ENCODE assay signal across 18 cellular contexts in the genomic region with DNA sequence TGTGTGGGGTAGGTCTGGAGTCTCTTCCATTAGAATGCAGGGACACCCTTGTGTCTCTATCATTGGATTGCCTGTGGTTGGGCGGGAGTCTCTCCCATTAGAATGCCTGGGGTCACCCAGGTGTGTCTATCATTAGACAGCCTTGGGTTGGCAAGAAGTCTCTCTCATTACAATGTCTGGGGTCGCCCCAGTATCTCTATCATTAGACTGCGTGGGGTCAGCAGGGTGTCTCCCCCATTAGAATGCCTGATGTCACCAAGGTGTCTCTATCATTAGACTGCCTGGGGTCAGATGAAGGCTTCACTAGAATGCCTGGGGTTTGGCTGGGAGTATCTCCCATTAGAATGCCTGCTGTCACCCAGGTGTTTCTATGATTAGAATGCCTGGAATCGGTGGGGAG.
DNase-seq lines count a peak whose midpoint lies in the region; ATAC-seq and TF ChIP-seq lines count a peak whose summit lies in the region.
"Had no signal": no experiment of that assay in that cellular context is flagged by ENCODE, and none has a peak within 500 bp of the region (broad histone marks: within the 10 kb centered on the region; RNA-seq: fewer than 3 reads in every experiment).

No MANE protein-coding gene starts in this region.

- H3K36me3 Mint-ChIP-seq in type B pancreatic cell (no peaks in the 10 kb centered on the region), WTC11 (peaks cover 98% of the 10 kb centered on the region)
- H3K36me3 Mint-ChIP-seq: CD4-positive, CD25-positive, alpha-beta regulatory T cell; CD8-positive, alpha-beta memory T cell had no signal

- H3K4me3 Mint-ChIP-seq in type B pancreatic cell = no peak overlapping the region
- H3K4me3 Mint-ChIP-seq in WTC11 = no peak overlapping the region
- H3K4me3 Mint-ChIP-seq: CD4-positive, CD25-positive, alpha-beta regulatory T cell; CD8-positive, alpha-beta memory T cell; H9 had no signal

- H3K27me3 Mint-ChIP-seq in type B pancreatic cell = no peaks in the 10 kb centered on the region
- peaks cover 8% of the 10 kb centered on the region for H3K27me3 Mint-ChIP-seq in WTC11 (ENCODE audit: low read depth)
- H3K27me3 Mint-ChIP-seq: CD4-positive, CD25-positive, alpha-beta regulatory T cell had no signal

- H3K9me3 ChIP-seq in right cardiac atrium (ENCODE audit: control insufficient read depth, low read length) = no peaks in the 10 kb centered on the region
- H3K9me3 ChIP-seq: BE2C had no signal

- TF ChIP-seq CTCF in type B pancreatic cell (conservative IDR thresholded peaks at IDR 0.05) (no peak), WTC11 (IDR thresholded peaks at IDR 0.05) (no peak)

- DNase-seq in right cardiac atrium (no peak), Right ventricle myocardium inferior (ENCODE audit: missing footprints) (no peak), left lobe of liver (ENCODE audit: low spot score) (peak; percentile 23), type B pancreatic cell (ENCODE audit: extremely low spot score, unreplicated experiment) (peak; percentile 8), WTC11 (ENCODE audit: low spot score) (no peak)
- DNase-seq: ACHN; BE2C; C1 segment of cervical spinal cord; CD4-positive, CD25-positive, alpha-beta regulatory T cell; CD8-positive, alpha-beta memory T cell; COR-L47; DMS 273 treated with DMSO at 0.1 percent for 48 hours; DMS53; DND-41; EL had no signal

- WGBS in right cardiac atrium = 45% methylated on average over 4 of the region's 4 CpGs

- no peak overlapping the region for H3K4me3 ChIP-seq in right cardiac atrium (ENCODE audit: low read length)
- H3K4me3 ChIP-seq: GM12878 had no signal

- H3K27ac ChIP-seq in right cardiac atrium (ENCODE audit: low read length) = peak overlapping the region; percentile 99

- H3K27me3 ChIP-seq in right cardiac atrium (ENCODE audit: control insufficient read depth, insufficient read depth) = no peaks in the 10 kb centered on the region
- H3K27me3 ChIP-seq: BE2C had no signal

- intact Hi-C loops in right cardiac atrium (cut with DNase I) (no loop called here), Right ventricle myocardium inferior (cut with DNase I) (no loop called here)

- CTCF ChIA-PET in WTC11 (lab: Charles Lee) = no interaction called here

- H3K27ac Mint-ChIP-seq in type B pancreatic cell (no peak overlapping the region), WTC11 (no peak overlapping the region)
- H3K27ac Mint-ChIP-seq: CD8-positive, alpha-beta memory T cell; H9 had no signal

- peaks cover 8% of the 10 kb centered on the region for H3K4me1 ChIP-seq in right cardiac atrium (ENCODE audit: control insufficient read depth, insufficient read depth, low read length)
- H3K4me1 ChIP-seq: BE2C had no signal

- POLR2A ChIA-PET in WTC11 (lab: Charles Lee) = no interaction called here

- H3K4me1 Mint-ChIP-seq in type B pancreatic cell (ENCODE audit: unreplicated experiment) (no peaks in the 10 kb centered on the region), WTC11 (no peaks in the 10 kb centered on the region)
- H3K4me1 Mint-ChIP-seq: CD4-positive, CD25-positive, alpha-beta regulatory T cell; CD8-positive, alpha-beta memory T cell; H9 had no signal

- peaks cover 51% of the 10 kb centered on the region for H3K9me3 Mint-ChIP-seq in type B pancreatic cell
- H3K9me3 Mint-ChIP-seq in WTC11 = peaks cover 98% of the 10 kb centered on the region

- no peak for ATAC-seq in right cardiac atrium
- ATAC-seq in Right ventricle myocardium inferior = no peak
- ATAC-seq in left lobe of liver = no peak
- no peak for ATAC-seq in HG03521 (IDR thresholded peaks at IDR 0.05; ENCODE audit: unreplicated experiment)
- no peak for ATAC-seq in WTC11
- ATAC-seq: GM12878 had no signal

TF ChIP-seq in WTC11, 78 proteins besides CTCF, POLR2A, EP300 and RAD21:
- TF ChIP-seq ZNF425 (CRISPR knock-in tag; conservative IDR thresholded peaks at IDR 0.05) (no peak), GABPB1 (CRISPR knock-in tag; IDR thresholded peaks at IDR 0.05) (no peak), ETV6 (CRISPR knock-in tag; IDR thresholded peaks at IDR 0.05) (no peak), FOXJ3 (CRISPR knock-in tag; IDR thresholded peaks at IDR 0.05; ENCODE audit: borderline replicate concordance) (no peak), ZNF317 (CRISPR knock-in tag; IDR thresholded peaks at IDR 0.05; ENCODE audit: borderline replicate concordance, low read depth) (no peak), RORB (CRISPR knock-in tag; IDR thresholded peaks at IDR 0.05) (no peak)
- TF ChIP-seq, protein P1, sequence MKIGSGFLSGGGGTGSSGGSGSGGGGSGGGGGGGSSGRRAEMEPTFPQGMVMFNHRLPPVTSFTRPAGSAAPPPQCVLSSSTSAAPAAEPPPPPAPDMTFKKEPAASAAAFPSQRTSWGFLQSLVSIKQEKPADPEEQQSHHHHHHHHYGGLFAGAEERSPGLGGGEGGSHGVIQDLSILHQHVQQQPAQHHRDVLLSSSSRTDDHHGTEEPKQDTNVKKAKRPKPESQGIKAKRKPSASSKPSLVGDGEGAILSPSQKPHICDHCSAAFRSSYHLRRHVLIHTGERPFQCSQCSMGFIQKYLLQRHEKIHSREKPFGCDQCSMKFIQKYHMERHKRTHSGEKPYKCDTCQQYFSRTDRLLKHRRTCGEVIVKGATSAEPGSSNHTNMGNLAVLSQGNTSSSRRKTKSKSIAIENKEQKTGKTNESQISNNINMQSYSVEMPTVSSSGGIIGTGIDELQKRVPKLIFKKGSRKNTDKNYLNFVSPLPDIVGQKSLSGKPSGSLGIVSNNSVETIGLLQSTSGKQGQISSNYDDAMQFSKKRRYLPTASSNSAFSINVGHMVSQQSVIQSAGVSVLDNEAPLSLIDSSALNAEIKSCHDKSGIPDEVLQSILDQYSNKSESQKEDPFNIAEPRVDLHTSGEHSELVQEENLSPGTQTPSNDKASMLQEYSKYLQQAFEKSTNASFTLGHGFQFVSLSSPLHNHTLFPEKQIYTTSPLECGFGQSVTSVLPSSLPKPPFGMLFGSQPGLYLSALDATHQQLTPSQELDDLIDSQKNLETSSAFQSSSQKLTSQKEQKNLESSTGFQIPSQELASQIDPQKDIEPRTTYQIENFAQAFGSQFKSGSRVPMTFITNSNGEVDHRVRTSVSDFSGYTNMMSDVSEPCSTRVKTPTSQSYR (CRISPR knock-in tag; IDR thresholded peaks at IDR 0.05) = no peak
- TF ChIP-seq, protein P2, sequence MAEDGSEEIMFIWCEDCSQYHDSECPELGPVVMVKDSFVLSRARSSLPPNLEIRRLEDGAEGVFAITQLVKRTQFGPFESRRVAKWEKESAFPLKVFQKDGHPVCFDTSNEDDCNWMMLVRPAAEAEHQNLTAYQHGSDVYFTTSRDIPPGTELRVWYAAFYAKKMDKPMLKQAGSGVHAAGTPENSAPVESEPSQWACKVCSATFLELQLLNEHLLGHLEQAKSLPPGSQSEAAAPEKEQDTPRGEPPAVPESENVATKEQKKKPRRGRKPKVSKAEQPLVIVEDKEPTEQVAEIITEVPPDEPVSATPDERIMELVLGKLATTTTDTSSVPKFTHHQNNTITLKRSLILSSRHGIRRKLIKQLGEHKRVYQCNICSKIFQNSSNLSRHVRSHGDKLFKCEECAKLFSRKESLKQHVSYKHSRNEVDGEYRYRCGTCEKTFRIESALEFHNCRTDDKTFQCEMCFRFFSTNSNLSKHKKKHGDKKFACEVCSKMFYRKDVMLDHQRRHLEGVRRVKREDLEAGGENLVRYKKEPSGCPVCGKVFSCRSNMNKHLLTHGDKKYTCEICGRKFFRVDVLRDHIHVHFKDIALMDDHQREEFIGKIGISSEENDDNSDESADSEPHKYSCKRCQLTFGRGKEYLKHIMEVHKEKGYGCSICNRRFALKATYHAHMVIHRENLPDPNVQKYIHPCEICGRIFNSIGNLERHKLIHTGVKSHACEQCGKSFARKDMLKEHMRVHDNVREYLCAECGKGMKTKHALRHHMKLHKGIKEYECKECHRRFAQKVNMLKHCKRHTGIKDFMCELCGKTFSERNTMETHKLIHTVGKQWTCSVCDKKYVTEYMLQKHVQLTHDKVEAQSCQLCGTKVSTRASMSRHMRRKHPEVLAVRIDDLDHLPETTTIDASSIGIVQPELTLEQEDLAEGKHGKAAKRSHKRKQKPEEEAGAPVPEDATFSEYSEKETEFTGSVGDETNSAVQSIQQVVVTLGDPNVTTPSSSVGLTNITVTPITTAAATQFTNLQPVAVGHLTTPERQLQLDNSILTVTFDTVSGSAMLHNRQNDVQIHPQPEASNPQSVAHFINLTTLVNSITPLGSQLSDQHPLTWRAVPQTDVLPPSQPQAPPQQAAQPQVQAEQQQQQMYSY (CRISPR knock-in tag; IDR thresholded peaks at IDR 0.05) = no peak

Comparison
In these comparisons a context has a peak if more than half of its experiments do, and no peak if none do; other contexts are left out.
1. DNase-seq: peak in left lobe of liver (single experiment) and type B pancreatic cell (single experiment); none in right cardiac atrium (0 of 3), Right ventricle myocardium inferior (single experiment) and WTC11 (single experiment).